In the genomic region with DNA sequence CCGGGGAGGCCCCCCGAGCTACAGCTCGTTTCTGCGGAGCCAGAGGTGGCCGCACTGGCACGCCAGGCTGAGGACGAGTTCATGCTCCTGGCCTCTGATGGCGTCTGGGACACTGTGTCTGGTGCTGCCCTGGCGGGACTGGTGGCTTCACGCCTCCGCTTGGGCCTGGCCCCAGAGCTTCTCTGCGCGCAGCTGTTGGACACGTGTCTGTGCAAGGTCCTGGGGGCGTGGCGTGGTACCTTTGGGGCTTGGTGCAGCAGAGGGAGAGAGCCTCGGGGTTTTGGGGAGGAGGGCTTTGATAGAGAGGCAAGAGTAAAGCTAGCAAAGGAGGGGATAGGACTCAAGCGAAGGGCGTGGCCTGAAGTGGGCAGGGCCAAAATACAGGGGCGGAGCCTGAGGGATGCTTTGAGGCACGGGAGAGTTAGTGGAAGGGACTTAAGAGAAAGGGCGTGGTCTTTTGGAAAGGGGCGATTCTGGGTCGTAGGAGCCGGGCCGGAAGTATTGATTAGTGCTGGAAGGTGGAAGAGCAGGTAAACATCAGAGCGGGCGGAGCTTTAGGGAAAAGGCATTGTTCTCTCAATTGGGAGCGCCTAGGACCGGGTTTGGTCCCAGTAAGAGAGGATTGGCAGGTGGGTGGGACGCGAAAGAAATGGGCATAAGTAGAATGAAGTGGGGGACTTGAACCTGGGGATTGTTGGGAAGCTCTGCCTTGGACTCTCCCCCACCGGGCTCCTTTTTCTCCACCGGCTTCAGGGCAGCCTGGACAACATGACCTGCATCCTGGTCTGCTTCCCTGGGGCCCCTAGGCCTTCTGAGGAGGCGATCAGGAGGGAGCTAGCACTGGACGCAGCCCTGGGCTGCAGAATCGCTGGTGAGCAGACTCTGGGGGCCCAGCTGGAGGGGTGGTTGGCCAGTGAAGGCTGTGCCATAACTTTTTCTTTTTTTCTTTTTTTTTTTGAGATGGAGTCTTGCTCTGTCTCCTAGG, we compare ENCODE assay signal across 6 cellular contexts. TPM values are rescaled to one million over a fixed set of nuclear protein-coding genes. Genes with fewer than 3 reads are reported as not detected.
DNase-seq lines count a peak whose midpoint lies in the region; ATAC-seq and TF ChIP-seq lines count a peak whose summit lies in the region.

No MANE protein-coding gene starts in this region.

- no peak overlapping the region for H4K5ac ChIP-seq in mesendoderm (ENCODE audit: low read length)

- H2BK15ac ChIP-seq in mesendoderm (replicated peaks; ENCODE audit: low read depth) = no peak overlapping the region

- H3K4me1 ChIP-seq in right atrium auricular region = peaks cover 0 to 35% of the 10 kb centered on the region in 2 donors
- H3K4me1 ChIP-seq in mesendoderm (ENCODE audit: control insufficient read depth, low read depth, low read length) = peaks cover 4% of the 10 kb centered on the region

- H3K27me3 Mint-ChIP-seq in activated naive CD4-positive, alpha-beta T cell treated with anti-CD3 and anti-CD28 coated beads, Interleukin-2, amount 10 ng/mL, durations not matched to agents 7 days and 5 days = peaks cover 64% of the 10 kb centered on the region

- no peak overlapping the region for H4K8ac ChIP-seq in mesendoderm (ENCODE audit: low read depth, low read length)

- H3K36me3 ChIP-seq in right atrium auricular region (no peaks in the 10 kb centered on the region), mesendoderm (ENCODE audit: control insufficient read depth, insufficient read depth, low read length) (no peaks in the 10 kb centered on the region)

- H2BK5ac ChIP-seq in mesendoderm (ENCODE audit: low read length) = no peak overlapping the region

- CTCF ChIA-PET in activated naive CD4-positive, alpha-beta T cell treated with anti-CD3 and anti-CD28 coated beads, Interleukin-2, amount 10 ng/mL, durations not matched to agents 7 days and 5 days (lab: Charles Lee) = interaction anchor here (1.1 to 3.4 kb wide), 4 partner anchors 14 to 143 kb away, joined by 3 to 12 read pairs (median 6); no protein-coding TSS in a partner anchor

- peaks cover 33% of the 10 kb centered on the region for H3K4me1 Mint-ChIP-seq in activated naive CD4-positive, alpha-beta T cell treated with anti-CD3 and anti-CD28 coated beads, Interleukin-2, amount 10 ng/mL, durations not matched to agents 7 days and 5 days

- no peak overlapping the region for H3K27ac ChIP-seq in right atrium auricular region
- H3K27ac ChIP-seq in mesendoderm (ENCODE audit: low read depth, low read length) = no peak overlapping the region

- H3K79me2 ChIP-seq in mesendoderm (ENCODE audit: control insufficient read depth, insufficient read depth, low read length) = no peaks in the 10 kb centered on the region

- peaks cover 3% of the 10 kb centered on the region for H3K36me3 Mint-ChIP-seq in activated naive CD4-positive, alpha-beta T cell treated with anti-CD3 and anti-CD28 coated beads, Interleukin-2, amount 10 ng/mL, durations not matched to agents 7 days and 5 days

- H3K27ac Mint-ChIP-seq in activated naive CD4-positive, alpha-beta T cell treated with anti-CD3 and anti-CD28 coated beads, Interleukin-2, amount 10 ng/mL, durations not matched to agents 7 days and 5 days = no peak overlapping the region

- no peak for TF ChIP-seq CTCF in right atrium auricular region (IDR thresholded peaks at IDR 0.05)

- H3K56ac ChIP-seq in mesendoderm (ENCODE audit: low read length) = peak overlapping the region; percentile 79

- H3K9me3 Mint-ChIP-seq in activated naive CD4-positive, alpha-beta T cell treated with anti-CD3 and anti-CD28 coated beads, Interleukin-2, amount 10 ng/mL, durations not matched to agents 7 days and 5 days = no peaks in the 10 kb centered on the region

- no peaks in the 10 kb centered on the region for H3K79me1 ChIP-seq in mesendoderm (ENCODE audit: low read length)

- intact Hi-C loops in Right ventricle myocardium inferior (cut with DNase I) = loop anchor here (10.0 kb wide), 1 partner anchor 145 kb away; no protein-coding TSS in a partner anchor

- no peak overlapping the region for H3K4ac ChIP-seq in mesendoderm (ENCODE audit: low read depth, low read length)

- WGBS in mesendoderm (ENCODE audit: extremely low coverage, insufficient coverage, low lambda C conversion rate) = no CpG with 5 or more reads among the region's 37 CpGs

- H3K4me3 ChIP-seq in right atrium auricular region (peak overlapping the region in 1 of 2 donors; percentile 26), mesendoderm (ENCODE audit: low read length) (peak overlapping the region; percentile 9)

- no peaks in the 10 kb centered on the region for H3K9me3 ChIP-seq in right atrium auricular region

- H3K9ac ChIP-seq in mesendoderm (ENCODE audit: low read length) = peak overlapping the region; percentile 63

- peak overlapping the region; percentile 36 for H3K4me3 Mint-ChIP-seq in activated naive CD4-positive, alpha-beta T cell treated with anti-CD3 and anti-CD28 coated beads, Interleukin-2, amount 10 ng/mL, durations not matched to agents 7 days and 5 days

- H2AK5ac ChIP-seq in mesendoderm (ENCODE audit: low read length) = no peak overlapping the region

- H3K18ac ChIP-seq in mesendoderm (ENCODE audit: low read length) = no peak overlapping the region

- H3K27me3 ChIP-seq in right atrium auricular region (no peaks in the 10 kb centered on the region), mesendoderm (ENCODE audit: insufficient read depth, low read length, poor library complexity) (no peaks in the 10 kb centered on the region)

- no peak overlapping the region for H3K23ac ChIP-seq in mesendoderm (ENCODE audit: low read length)

- no peak overlapping the region for H2BK120ac ChIP-seq in mesendoderm (ENCODE audit: low read depth, low read length)

- DNase-seq in Right ventricle myocardium inferior (ENCODE audit: missing footprints) (peak; percentile 67), right atrium auricular region (ENCODE audit: low spot score) (no peak), mesendoderm (peak; percentile 98)
- peak; percentile 77 for DNase-seq in activated naive CD4-positive, alpha-beta T cell treated with anti-CD3 and anti-CD28 coated beads, Interleukin-2, amount 10 ng/mL, durations not matched to agents 7 days and 5 days

- H3K4me2 ChIP-seq in mesendoderm (ENCODE audit: low read length) = peak overlapping the region; percentile 65

- ATAC-seq in Right ventricle myocardium inferior = no peak
- ATAC-seq in HG03565 (IDR thresholded peaks at IDR 0.05; ENCODE audit: unreplicated experiment) = no peak
- ATAC-seq in GM21723 (IDR thresholded peaks at IDR 0.05; ENCODE audit: unreplicated experiment) = no peak

RNA-seq across cellular contexts. Expression of a gene that starts 1.2 kb away (rescaled TPM):
- total RNA-seq in Right ventricle myocardium inferior (0.65 TPM), right atrium auricular region (1 to 10 TPM in 1 of 2 donors, not detected in 1; 1.8 TPM)
- polyA plus RNA-seq in mesendoderm (2013, experiment 1 of 2) = 12.4 TPM
- 12.1 TPM for polyA plus RNA-seq in mesendoderm (2013, experiment 2 of 2)

RNA-seq across cellular contexts. Expression of a gene that starts 2.6 kb away (rescaled TPM):
- total RNA-seq in Right ventricle myocardium inferior (30.6 TPM), right atrium auricular region (10 to 100 TPM; 22.8 to 24.0 TPM)
- polyA plus RNA-seq in mesendoderm (2013, experiment 1 of 2) = 17.1 TPM
- 17.0 TPM for polyA plus RNA-seq in mesendoderm (2013, experiment 2 of 2)

RNA-seq across cellular contexts. Expression of a gene that starts 7.8 kb away (rescaled TPM):
- total RNA-seq in Right ventricle myocardium inferior (49.0 TPM), right atrium auricular region (10 to 100 TPM; 61.4 to 61.7 TPM)
- 116 TPM for polyA plus RNA-seq in mesendoderm (2013, experiment 1 of 2)
- 114 TPM for polyA plus RNA-seq in mesendoderm (2013, experiment 2 of 2)

RNA-seq across cellular contexts. Expression of a gene that starts 31.7 kb away (rescaled TPM):
- total RNA-seq in Right ventricle myocardium inferior (0.32 TPM), right atrium auricular region (10 to 100 TPM; 17.8 to 19.7 TPM)
- 0.29 TPM for polyA plus RNA-seq in mesendoderm (2013, experiment 1 of 2)
- polyA plus RNA-seq in mesendoderm (2013, experiment 2 of 2) = 0.34 TPM
